ENCODE assay signal across 8 cellular contexts in the genomic region with DNA sequence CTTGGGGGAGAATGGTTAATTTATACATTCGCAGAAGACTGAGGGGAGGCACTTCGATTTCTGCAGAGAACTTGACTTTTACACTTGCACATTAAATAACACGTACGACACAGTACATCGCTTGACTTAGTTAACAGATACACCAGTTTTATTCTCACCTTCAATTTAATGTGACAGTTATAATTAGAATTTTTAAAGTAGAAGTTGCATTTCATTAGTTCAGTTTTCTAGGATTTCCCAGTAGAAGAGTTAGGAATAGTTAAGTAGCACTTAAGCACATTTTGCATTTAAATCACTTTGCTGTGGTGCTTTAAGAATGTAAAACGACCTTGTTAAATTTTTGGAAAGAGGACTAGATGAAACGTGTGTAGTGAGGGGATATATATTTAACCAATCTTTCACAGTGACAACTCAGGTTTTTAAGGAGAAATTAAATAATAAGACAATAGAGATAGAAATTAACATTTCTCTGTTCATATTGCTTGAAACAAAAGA. TPM values are rescaled to one million over a fixed set of nuclear protein-coding genes. Genes with fewer than 3 reads are reported as not detected.
DNase-seq lines count a peak whose midpoint lies in the region; ATAC-seq, FAIRE-seq and TF ChIP-seq lines count a peak whose summit lies in the region.

No MANE protein-coding gene starts in this region.

- H3K27me3 ChIP-seq in endodermal cell (ENCODE audit: control insufficient read depth, insufficient read depth, low read length, poor library complexity, severe bottlenecking) (no peaks in the 10 kb centered on the region), pancreas (no peaks in the 10 kb centered on the region), thyroid gland (no peaks in the 10 kb centered on the region)

- POLR2A ChIA-PET in activated CD4-positive, alpha-beta T cell treated with anti-CD3 and anti-CD28 coated beads for 36 hours (lab: Charles Lee), result no interaction called here

- H3K4me3 ChIP-seq in NB4 (ENCODE audit: low read depth, low read length) (peak overlapping the region; percentile 57), endodermal cell (ENCODE audit: low read length) (peak overlapping the region; percentile 86), pancreas (peak overlapping the region in 3 of 4 donors; percentile 61 to 75 (median 66)), thyroid gland (replicated peaks in 1 of 3) (no peak overlapping the region)

- H3K27ac Mint-ChIP-seq in activated CD4-positive, alpha-beta T cell treated with anti-CD3 and anti-CD28 coated beads for 36 hours, result no peak overlapping the region
- peak overlapping the region; percentile 94 for H3K27ac Mint-ChIP-seq in endodermal cell

- H3K4me1 ChIP-seq in endodermal cell (ENCODE audit: control insufficient read depth, insufficient read depth, low read length), result peaks cover 12% of the 10 kb centered on the region
- H3K4me1 ChIP-seq in pancreas, result peaks cover 0 to 7% (median 7%) of the 10 kb centered on the region in 3 donors
- peaks cover 6% of the 10 kb centered on the region in 2 donors for H3K4me1 ChIP-seq in thyroid gland

- CTCF ChIA-PET in activated CD4-positive, alpha-beta T cell treated with anti-CD3 and anti-CD28 coated beads for 36 hours (lab: Charles Lee), result interaction anchor here (1.0 kb wide), 1 partner anchor 376 kb away, joined by 3 read pairs; no protein-coding TSS in a partner anchor

- peak overlapping the region; percentile 71 for H3K4me3 Mint-ChIP-seq in activated CD4-positive, alpha-beta T cell treated with anti-CD3 and anti-CD28 coated beads for 36 hours
- H3K4me3 Mint-ChIP-seq in endodermal cell, result peak overlapping the region; percentile 69

- H3K27me3 Mint-ChIP-seq in activated CD4-positive, alpha-beta T cell treated with anti-CD3 and anti-CD28 coated beads for 36 hours, result peaks cover 5% of the 10 kb centered on the region
- no peaks in the 10 kb centered on the region for H3K27me3 Mint-ChIP-seq in endodermal cell (ENCODE audit: insufficient read depth)

- intact Hi-C loops in activated CD4-positive, alpha-beta T cell treated with anti-CD3 and anti-CD28 coated beads for 36 hours (cut with DNase I, micrococcal nuclease), result loop anchor here (1.0 to 10.0 kb wide), 6 partner anchors 342 to 838 kb away; partner anchors contain the start of genes SOBP (in 2 of the 2), ATG5 (in 1 of the 2), PDSS2 (in 1 of the 2) and SEC63 (in 1 of the 2)
- intact Hi-C loops in pancreas (cut with DNase I) (no loop called here), thyroid gland (cut with DNase I) (loop anchor here (5.0 kb wide), 1 partner anchor 90 kb away; the partner anchor contains the start of gene MTRES1)

- H3K36me3 ChIP-seq in endodermal cell (ENCODE audit: control insufficient read depth, insufficient read depth, low read length) (peaks cover 6% of the 10 kb centered on the region), pancreas (no peaks in the 10 kb centered on the region), thyroid gland (no peaks in the 10 kb centered on the region)

- no peak for DNase-seq in activated CD4-positive, alpha-beta T cell treated with anti-CD3 and anti-CD28 coated beads for 36 hours
- DNase-seq in activated CD4-positive, alpha-beta T cell treated with anti-CD3 and anti-CD28 coated beads, Interleukin-2, amount 50 U/mL, for 4 hours, result no peak
- DNase-seq in NB4 (ENCODE audit: low read depth), result no peak
- no peak for DNase-seq in endodermal cell
- no peak for DNase-seq in pancreas
- no peak for DNase-seq in DMS53 (lab: John Stamatoyannopoulos, UW)
- DNase-seq in NCI-H2107 (lab: John Stamatoyannopoulos, UW), result no peak
- DNase-seq in thyroid gland, result no peak

- ATAC-seq in activated CD4-positive, alpha-beta T cell treated with anti-CD3 and anti-CD28 coated beads for 36 hours, result no peak
- no peak for ATAC-seq in pancreas

- H3K4me1 Mint-ChIP-seq in activated CD4-positive, alpha-beta T cell treated with anti-CD3 and anti-CD28 coated beads for 36 hours, result peaks cover 21% of the 10 kb centered on the region
- H3K4me1 Mint-ChIP-seq in endodermal cell, result peaks cover 38% of the 10 kb centered on the region

- no peaks in the 10 kb centered on the region for H3K9me3 Mint-ChIP-seq in activated CD4-positive, alpha-beta T cell treated with anti-CD3 and anti-CD28 coated beads for 36 hours (ENCODE audit: low read depth)
- H3K9me3 Mint-ChIP-seq in endodermal cell, result no peaks in the 10 kb centered on the region

- WGBS in endodermal cell (ENCODE audit: insufficient coverage in 1 of 2, insufficient read length in 1 of 2), 2 experiments, result 3% methylated on average over 6 of the region's 7 CpGs; no CpG with 5 or more reads in 1 of the 2 experiments
- 15 to 18% methylated on average over 7 of the region's 7 CpGs for WGBS in pancreas, 2 donors
- WGBS in thyroid gland, 2 donors, result 47 to 53% methylated on average over 7 of the region's 7 CpGs

- no peak overlapping the region for H3K9ac ChIP-seq in endodermal cell (ENCODE audit: extremely low read depth, low read length, poor library complexity, severe bottlenecking)

- peak; percentile 13 for FAIRE-seq in pancreas (lab: Jason Lieb, UNC)

- TF ChIP-seq POLR2A in NB4 (IDR thresholded peaks at IDR 0.05; ENCODE audit: extremely low read depth, insufficient read length) (no peak), thyroid gland (IDR thresholded peaks at IDR 0.05) (no peak)

- H3K36me3 Mint-ChIP-seq in activated CD4-positive, alpha-beta T cell treated with anti-CD3 and anti-CD28 coated beads for 36 hours (ENCODE audit: low read depth), result no peaks in the 10 kb centered on the region
- peaks cover 8% of the 10 kb centered on the region for H3K36me3 Mint-ChIP-seq in endodermal cell (ENCODE audit: low read depth)

- H3K27ac ChIP-seq in endodermal cell (ENCODE audit: low read depth, low read length) (peak overlapping the region; percentile 96), pancreas (peak overlapping the region in 1 of 4 donors; percentile 92), thyroid gland (no peak overlapping the region)

- H3K9me3 ChIP-seq in endodermal cell (ENCODE audit: control insufficient read depth, low read length), result no peaks in the 10 kb centered on the region
- no peaks in the 10 kb centered on the region for H3K9me3 ChIP-seq in pancreas
- H3K9me3 ChIP-seq in thyroid gland, result no peaks in the 10 kb centered on the region

- TF ChIP-seq CTCF in NB4 (IDR thresholded peaks at IDR 0.05; ENCODE audit: low read depth, low read length), result no peak
- TF ChIP-seq CTCF in endodermal cell (conservative IDR thresholded peaks at IDR 0.05), result no peak
- no peak for TF ChIP-seq CTCF in pancreas (IDR thresholded peaks at IDR 0.05)
- no peak for TF ChIP-seq CTCF in thyroid gland (IDR thresholded peaks at IDR 0.05)

RNA-seq across cellular contexts. Expression of gene BEND3, which starts 1.7 kb away (rescaled TPM):
- 1 to 10 TPM; 5.0 to 5.5 TPM for total RNA-seq in activated CD4-positive, alpha-beta T cell treated with anti-CD3 and anti-CD28 coated beads for 36 hours
- total RNA-seq in endodermal cell (10 to 100 TPM; 18.0 to 28.6 TPM), pancreas (1 to 10 TPM; 1.4 to 3.4 (median 2.5) TPM), thyroid gland (1 to 10 TPM; 2.5 to 5.9 (median 2.7) TPM)
- polyA plus RNA-seq in endodermal cell (2013, experiment 1 of 2), result 8.2 TPM
- polyA plus RNA-seq in endodermal cell (2013, experiment 2 of 2), result 7.8 TPM
- polyA plus RNA-seq in pancreas, result under 1 TPM; 0.77 to 0.87 TPM

Comparison
In these comparisons a context has a peak if more than half of its experiments do, and no peak if none do; other contexts are left out.
1. H3K4me3 ChIP-seq: peak in NB4 (single experiment), endodermal cell (single experiment) and pancreas (3 of 4); none in thyroid gland (0 of 3).
2. intact Hi-C loops: an anchor here in activated CD4-positive, alpha-beta T cell treated with anti-CD3 and anti-CD28 coated beads for 36 hours (1.0 to 10.0 kb wide) and thyroid gland (5.0 kb wide); none called in pancreas.